Comparison of ENCODE assay signal across 18 cellular contexts in the genomic region with DNA sequence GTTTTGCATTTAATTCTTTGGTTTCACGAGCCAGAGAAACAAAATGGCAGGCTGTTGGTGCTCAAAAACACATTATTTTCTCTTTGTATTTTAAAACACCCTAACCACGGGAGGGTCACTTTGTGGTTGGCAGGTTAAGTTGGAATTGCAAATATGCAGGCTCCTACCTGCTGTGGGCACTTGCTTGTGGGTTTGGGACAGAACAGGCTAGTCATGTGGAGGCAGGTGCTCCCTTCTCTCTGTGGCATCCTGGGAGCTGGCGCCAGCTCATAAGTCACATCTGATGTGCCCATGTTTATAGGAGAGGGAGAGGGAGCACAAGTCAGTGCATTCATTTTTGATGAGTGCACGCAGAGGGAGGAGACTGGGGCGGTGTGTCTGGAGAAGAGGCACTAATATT.
DNase-seq lines count a peak whose midpoint lies in the region; ATAC-seq and TF ChIP-seq lines count a peak whose summit lies in the region.
"Had no signal": no experiment of that assay in that cellular context is flagged by ENCODE, and none has a peak within 500 bp of the region (broad histone marks: within the 10 kb centered on the region; RNA-seq: fewer than 3 reads in every experiment).

No MANE protein-coding gene starts in this region.

- no peaks in the 10 kb centered on the region for H3K4me1 Mint-ChIP-seq in activated T-helper 1 cell treated with anti-CD3 and anti-CD28 coated beads, Interleukin-12 subunit alpha, Interleukin-12 subunit beta, Interleukin-2, Interleukin-4 antibody, amounts not matched to agents 30 ng/mL and 10 ng/mL and 1 ng/mL, durations not matched to agents 14 hours and 24 hours and 36 hours (ENCODE audit: low read depth)

- H3K36me3 Mint-ChIP-seq in activated T-helper 1 cell treated with anti-CD3 and anti-CD28 coated beads, Interleukin-12 subunit alpha, Interleukin-12 subunit beta, Interleukin-2, Interleukin-4 antibody, amounts not matched to agents 30 ng/mL and 10 ng/mL and 1 ng/mL, durations not matched to agents 14 hours and 24 hours and 36 hours (ENCODE audit: low read depth) = no peaks in the 10 kb centered on the region

- DNase-seq in DMS79 treated with DMSO at 0.1 percent for 48 hours (lab: John Stamatoyannopoulos, UW) (peak; percentile 99), NCI-H146 (lab: John Stamatoyannopoulos, UW) (peak; percentile 94), NCI-H69 (lab: John Stamatoyannopoulos, UW) (peak; percentile 96), foreskin keratinocyte (peak; percentile 8 to 31), uterus (no peak), sciatic nerve (ENCODE audit: low spot score) (no peak)
- no peak for DNase-seq in activated CD8-positive, alpha-beta memory T cell treated with anti-CD3 and anti-CD28 coated beads, Interleukin-2, amount 50 U/mL, for 48 hours
- DNase-seq in activated T-helper 1 cell treated with anti-CD3 and anti-CD28 coated beads, Interleukin-12 subunit alpha, Interleukin-12 subunit beta, Interleukin-2, Interleukin-4 antibody, amounts not matched to agents 30 ng/mL and 10 ng/mL and 1 ng/mL, durations not matched to agents 14 hours and 24 hours and 36 hours (ENCODE audit: low spot score) = no peak
- DNase-seq: activated CD8-positive, alpha-beta T cell treated with anti-CD3 and anti-CD28 coated beads, Interleukin-2, amount 10 ng/mL, durations not matched to agents 7 days and 5 days; activated effector memory CD4-positive, alpha-beta T cell treated with Interleukin-2 at 50 U/mL for 16 hours; erythroblast; islet precursor cell; midbrain; stimulated activated CD4-positive, alpha-beta T cell treated with anti-CD3 and anti-CD28 coated beads, Interleukin-2, amount 100 ng/mL, for 48 hours; tibial artery had no signal

- TF ChIP-seq CTCF in foreskin keratinocyte (conservative IDR thresholded peaks at IDR 0.05) (no peak), uterus (IDR thresholded peaks at IDR 0.05) (no peak)

- H3K27me3 ChIP-seq in foreskin keratinocyte = peaks cover 4% of the 10 kb centered on the region
- no peaks in the 10 kb centered on the region for H3K27me3 ChIP-seq in uterus
- H3K27me3 ChIP-seq: ascending aorta had no signal

- peaks cover 3% of the 10 kb centered on the region for H3K27me3 Mint-ChIP-seq in activated T-helper 1 cell treated with anti-CD3 and anti-CD28 coated beads, Interleukin-12 subunit alpha, Interleukin-12 subunit beta, Interleukin-2, Interleukin-4 antibody, amounts not matched to agents 30 ng/mL and 10 ng/mL and 1 ng/mL, durations not matched to agents 14 hours and 24 hours and 36 hours (ENCODE audit: insufficient read depth)

- no peak overlapping the region for H3K4me3 ChIP-seq in uterus
- H3K4me3 ChIP-seq: ascending aorta, coronary artery, SK-N-MC, tibial artery had no signal

- H3K4me3 Mint-ChIP-seq in activated T-helper 1 cell treated with anti-CD3 and anti-CD28 coated beads, Interleukin-12 subunit alpha, Interleukin-12 subunit beta, Interleukin-2, Interleukin-4 antibody, amounts not matched to agents 30 ng/mL and 10 ng/mL and 1 ng/mL, durations not matched to agents 14 hours and 24 hours and 36 hours = no peak overlapping the region
- H3K4me3 Mint-ChIP-seq: activated CD8-positive, alpha-beta T cell treated with anti-CD3 and anti-CD28 coated beads, Interleukin-2, amount 10 ng/mL, durations not matched to agents 7 days and 5 days had no signal

- H3K4me1 ChIP-seq in foreskin keratinocyte (no peaks in the 10 kb centered on the region), uterus (no peaks in the 10 kb centered on the region)
- H3K4me1 ChIP-seq: ascending aorta, tibial artery had no signal

- no peaks in the 10 kb centered on the region for H3K9me3 ChIP-seq in uterus
- H3K9me3 ChIP-seq: ascending aorta, tibial artery had no signal

- intact Hi-C loops in uterus (cut with DNase I; ENCODE audit: low total_unique reads) = no loop called here
- intact Hi-C loops in activated T-helper 1 cell treated with anti-CD3 and anti-CD28 coated beads, Interleukin-12 subunit alpha, Interleukin-12 subunit beta, Interleukin-2, Interleukin-4 antibody, amounts not matched to agents 30 ng/mL and 10 ng/mL and 1 ng/mL, durations not matched to agents 14 hours and 24 hours and 36 hours (cut with micrococcal nuclease) = no loop called here
- intact Hi-C loops in sciatic nerve (cut with DNase I) = no loop called here

- no peak overlapping the region for H3K27ac Mint-ChIP-seq in activated T-helper 1 cell treated with anti-CD3 and anti-CD28 coated beads, Interleukin-12 subunit alpha, Interleukin-12 subunit beta, Interleukin-2, Interleukin-4 antibody, amounts not matched to agents 30 ng/mL and 10 ng/mL and 1 ng/mL, durations not matched to agents 14 hours and 24 hours and 36 hours
- H3K27ac Mint-ChIP-seq: activated CD8-positive, alpha-beta T cell treated with anti-CD3 and anti-CD28 coated beads, Interleukin-2, amount 10 ng/mL, durations not matched to agents 7 days and 5 days had no signal

- H3K27ac ChIP-seq in foreskin keratinocyte (no peak overlapping the region), uterus (no peak overlapping the region)
- H3K27ac ChIP-seq: ascending aorta, coronary artery, SK-N-MC, tibial artery had no signal

- no peaks in the 10 kb centered on the region for H3K9me3 Mint-ChIP-seq in activated T-helper 1 cell treated with anti-CD3 and anti-CD28 coated beads, Interleukin-12 subunit alpha, Interleukin-12 subunit beta, Interleukin-2, Interleukin-4 antibody, amounts not matched to agents 30 ng/mL and 10 ng/mL and 1 ng/mL, durations not matched to agents 14 hours and 24 hours and 36 hours

- no peak for ATAC-seq in foreskin keratinocyte
- ATAC-seq in sciatic nerve = no peak
- ATAC-seq: activated CD8-positive, alpha-beta T cell treated with anti-CD3 and anti-CD28 coated beads, Interleukin-2, amount 10 ng/mL, durations not matched to agents 7 days and 5 days had no signal

- no peak for TF ChIP-seq POLR2A in uterus (IDR thresholded peaks at IDR 0.05)

- no peaks in the 10 kb centered on the region for H3K36me3 ChIP-seq in uterus
- H3K36me3 ChIP-seq: ascending aorta, tibial artery had no signal

Comparison
In these comparisons a context has a peak if more than half of its experiments do, and no peak if none do; other contexts are left out.
1. DNase-seq: peak in DMS79 treated with DMSO at 0.1 percent for 48 hours (single experiment), NCI-H146 (single experiment), NCI-H69 (single experiment) and foreskin keratinocyte (2 of 2); none in uterus (0 of 2), activated CD8-positive, alpha-beta memory T cell treated with anti-CD3 and anti-CD28 coated beads, Interleukin-2, amount 50 U/mL, for 48 hours (single experiment), activated T-helper 1 cell treated with anti-CD3 and anti-CD28 coated beads, Interleukin-12 subunit alpha, Interleukin-12 subunit beta, Interleukin-2, Interleukin-4 antibody, amounts not matched to agents 30 ng/mL and 10 ng/mL and 1 ng/mL, durations not matched to agents 14 hours and 24 hours and 36 hours (single experiment) and sciatic nerve (single experiment).